Comparison of ENCODE assay signal across 22 cellular contexts in genomic region chr1:113195115-113195845, GRCh38.
DNase-seq lines count a peak whose midpoint lies in the region; ATAC-seq, FAIRE-seq and TF ChIP-seq lines count a peak whose summit lies in the region.
"Had no signal": no experiment of that assay in that cellular context is flagged by ENCODE, and none has a peak within 500 bp of the region (broad histone marks: within the 10 kb centered on the region; RNA-seq: fewer than 3 reads in every experiment).

No MANE protein-coding gene starts in this region.

- H3K27ac ChIP-seq in GM23248 (no peak overlapping the region), K562 (ENCODE audit: extremely low read depth, low read depth, low read length) (no peak overlapping the region), mucosa of rectum (ENCODE audit: low read depth in 2 of 2, low read length in 2 of 2) (peak overlapping the region; percentile 52 to 76)
- H3K27ac ChIP-seq: BLaER1 treated with 17β-estradiol and CSF1 and Interleukin-3, amounts not matched to agents 10 nM and 100 nM had no signal

- H3K4me3 ChIP-seq in GM23248 (no peak overlapping the region), K562 (no peak overlapping the region), mucosa of rectum (ENCODE audit: low read length in 2 of 2) (no peak overlapping the region)
- H3K4me3 ChIP-seq: BLaER1 treated with 17β-estradiol and CSF1 and Interleukin-3, amounts not matched to agents 10 nM and 100 nM had no signal

- no peaks in the 10 kb centered on the region for H3K36me3 Mint-ChIP-seq in MCF 10A (ENCODE audit: insufficient read depth, unreplicated experiment)
- H3K36me3 Mint-ChIP-seq: CD8-positive, alpha-beta T cell; T-cell had no signal

- no peaks in the 10 kb centered on the region for H3K36me3 ChIP-seq in GM23248 (ENCODE audit: low read depth)
- no peaks in the 10 kb centered on the region for H3K36me3 ChIP-seq in K562 (ENCODE audit: control insufficient read depth, insufficient read depth, low read length)
- H3K36me3 ChIP-seq in mucosa of rectum (ENCODE audit: control insufficient read depth in 2 of 2, insufficient read depth in 2 of 2, low read length in 2 of 2) = no peaks in the 10 kb centered on the region
- H3K36me3 ChIP-seq: BLaER1 treated with 17β-estradiol and CSF1 and Interleukin-3, amounts not matched to agents 10 nM and 100 nM had no signal

- WGBS in GM23248 (ENCODE audit: low coverage in 1 of 2, low lambda C conversion rate in 2 of 2, missing lambda C conversion rate in 2 of 2), 2 experiments = 60 to 61% methylated on average over 18 of the region's 18 CpGs
- 62% methylated on average over 18 of the region's 18 CpGs for WGBS in K562 (ENCODE audit: insufficient coverage, low coverage, missing lambda C conversion rate)

- H4K20me1 ChIP-seq in GM23248 (ENCODE audit: insufficient read depth) (no peaks in the 10 kb centered on the region), K562 (replicated peaks; ENCODE audit: control insufficient read depth, insufficient read depth, low read length) (no peaks in the 10 kb centered on the region)
- H4K20me1 ChIP-seq: BLaER1 treated with 17β-estradiol and CSF1 and Interleukin-3, amounts not matched to agents 10 nM and 100 nM had no signal

- no peak overlapping the region for H3K4me2 ChIP-seq in GM23248 (ENCODE audit: unreplicated experiment)
- no peak overlapping the region for H3K4me2 ChIP-seq in K562 (ENCODE audit: insufficient read depth, low read length)
- H3K4me2 ChIP-seq: BLaER1 treated with 17β-estradiol and CSF1 and Interleukin-3, amounts not matched to agents 10 nM and 100 nM had no signal

- peak overlapping the region; percentile 19; the same call in 1 of the 2 replicates for H2AFZ ChIP-seq in GM23248
- peak overlapping the region; percentile 71 for H2AFZ ChIP-seq in K562 (ENCODE audit: low read depth, low read length)

- TF ChIP-seq CTCF in K562 (IDR thresholded peaks at IDR 0.05 in 2 of 3, conservative IDR thresholded peaks at IDR 0.05 in 1 of 3; ENCODE audit: insufficient read depth in 2 of 3, low read depth in 1 of 3, low read length in 3 of 3) = no peak
- TF ChIP-seq CTCF in MCF 10A (IDR thresholded peaks at IDR 0.05; ENCODE audit: unreplicated experiment) = no peak

- H3K27me3 ChIP-seq in GM23248 (replicated peaks; ENCODE audit: insufficient read depth) (peaks cover 8% of the 10 kb centered on the region), K562 (ENCODE audit: control insufficient read depth in 2 of 2, insufficient read depth in 2 of 2, low read length in 2 of 2) (no peaks in the 10 kb centered on the region; a peak in 1 of 5 replicates), mucosa of rectum (ENCODE audit: control insufficient read depth in 2 of 2, insufficient read depth in 2 of 2, low read length in 2 of 2) (no peaks in the 10 kb centered on the region)
- H3K27me3 ChIP-seq: BLaER1 treated with 17β-estradiol and CSF1 and Interleukin-3, amounts not matched to agents 10 nM and 100 nM had no signal

- no peak for DNase-seq in GM23248
- DNase-seq in NCI-H2227 (lab: John Stamatoyannopoulos, UW; ENCODE audit: unreplicated experiment) = peak; percentile 39
- DNase-seq in K562 (ENCODE audit: extremely low read depth in 1 of 4, low spot score in 3 of 4) = peak in 1 of 4 experiments; percentile 2
- no peak for DNase-seq in MCF 10A (ENCODE audit: unreplicated experiment)
- no peak for DNase-seq in hypothalamus (lab: John Stamatoyannopoulos, UW)
- DNase-seq: Calu3; CD8-positive, alpha-beta T cell; HFFc6; NCI-H1105 treated with DMSO at 0.1 percent for 48 hours; NCI-H1694 treated with DMSO at 0.1 percent for 48 hours; NCI-H2107; NCI-H748 treated with DMSO at 0.1 percent for 48 hours; SHP77; T-cell had no signal

- CTCF ChIA-PET in K562 (lab: Yijun Ruan, JAX; ENCODE audit: low intra/inter-chr PET ratio) = no interaction called here
- CTCF ChIA-PET in MCF 10A (lab: Yijun Ruan, JAX) = interaction anchor here (0.6 to 0.7 kb wide), 2 partner anchors 52 to 200 kb away, joined by 3 to 6 read pairs; no protein-coding TSS in a partner anchor

- H3K4me1 Mint-ChIP-seq in MCF 10A (ENCODE audit: insufficient read depth, unreplicated experiment) = peaks cover 6% of the 10 kb centered on the region

- no peaks in the 10 kb centered on the region for H3K9me3 ChIP-seq in GM23248 (ENCODE audit: low read depth)
- H3K9me3 ChIP-seq in K562 (replicated peaks; ENCODE audit: control insufficient read depth, insufficient read depth, low read depth, low read length) = no peaks in the 10 kb centered on the region
- no peaks in the 10 kb centered on the region for H3K9me3 ChIP-seq in mucosa of rectum (ENCODE audit: control insufficient read depth in 2 of 2, low read length in 2 of 2)

- TF ChIP-seq POLR2A in K562 (conservative IDR thresholded peaks at IDR 0.05) = no peak

- no peak overlapping the region for H3K9ac ChIP-seq in GM23248
- H3K9ac ChIP-seq in K562 (ENCODE audit: insufficient read depth in 1 of 2, low read depth in 2 of 2, low read length in 2 of 2) = no peak overlapping the region
- H3K9ac ChIP-seq in mucosa of rectum (ENCODE audit: low read depth in 1 of 2, low read length in 2 of 2) = no peak overlapping the region
- H3K9ac ChIP-seq: BLaER1 treated with 17β-estradiol and CSF1 and Interleukin-3, amounts not matched to agents 10 nM and 100 nM had no signal

- TF ChIP-seq RAD21 in K562 (CRISPR knock-in tag; conservative IDR thresholded peaks at IDR 0.05 in 1 of 2, IDR thresholded peaks at IDR 0.05 in 1 of 2) = no peak

- no TSS peak for BruUV-seq in K562 (replicated peaks; lab: Mats Ljungman, UMichigan)
- no TSS peak for BruUV-seq in MCF 10A (replicated peaks; lab: Mats Ljungman, UMichigan)

- H3K27ac Mint-ChIP-seq in MCF 10A (ENCODE audit: low read depth, unreplicated experiment) = no peak overlapping the region
- H3K27ac Mint-ChIP-seq: CD8-positive, alpha-beta T cell; HFFc6; T-cell had no signal

- intact Hi-C loops in K562 (cut with micrococcal nuclease) (no loop called here), MCF 10A (cut with micrococcal nuclease) (no loop called here)

- no peak for TF ChIP-seq EP300 in K562 (IDR thresholded peaks at IDR 0.05; ENCODE audit: low read length)

- H3K9me1 ChIP-seq in K562 (ENCODE audit: control insufficient read depth, insufficient read depth, low read length) = no peaks in the 10 kb centered on the region

- peaks cover 18% of the 10 kb centered on the region for H3K9me3 Mint-ChIP-seq in MCF 10A (ENCODE audit: unreplicated experiment)
- H3K9me3 Mint-ChIP-seq: HFFc6 had no signal

- no peaks in the 10 kb centered on the region for H3F3A ChIP-seq in GM23248 (ENCODE audit: insufficient read depth)

- in situ Hi-C loops in GM23248 (cut with MboI) (no loop called here), K562 (cut with MboI) (no loop called here)

- ATAC-seq in K562 (no peak), HG03097 (IDR thresholded peaks at IDR 0.05; ENCODE audit: low FRiP score, unreplicated experiment) (no peak), GM21367 (IDR thresholded peaks at IDR 0.05; ENCODE audit: unreplicated experiment) (no peak)
- ATAC-seq: CD8-positive, alpha-beta T cell; SK-N-SH treated with all-trans-retinoic acid at 6 μM for 48 hours; T-cell had no signal

- POLR2A ChIA-PET in K562 (lab: Yijun Ruan, JAX) = no interaction called here
- POLR2A ChIA-PET in MCF 10A (lab: Yijun Ruan, JAX) = interaction anchor here (1.0 kb wide), 1 partner anchor 15 kb away, joined by 3 read pairs; no protein-coding TSS in a partner anchor

- H3K4me1 ChIP-seq in GM23248 (ENCODE audit: insufficient read depth) (no peaks in the 10 kb centered on the region), K562 (replicated peaks in 1 of 2; ENCODE audit: control insufficient read depth in 2 of 2, insufficient read depth in 2 of 2, low read length in 2 of 2) (peaks cover 3 to 5% of the 10 kb centered on the region in 2 experiments; a peak in 3 of 5 replicates), mucosa of rectum (ENCODE audit: control insufficient read depth in 2 of 2, insufficient read depth in 2 of 2, low read length in 2 of 2) (peaks cover 5 to 19% of the 10 kb centered on the region in 2 donors)

- H3K79me2 ChIP-seq in GM23248 (ENCODE audit: insufficient read depth) = no peaks in the 10 kb centered on the region
- no peaks in the 10 kb centered on the region for H3K79me2 ChIP-seq in K562 (ENCODE audit: control insufficient read depth, insufficient read depth, low read length)

- no peaks in the 10 kb centered on the region for H3K9me2 ChIP-seq in GM23248 (ENCODE audit: insufficient read depth)

- no peaks in the 10 kb centered on the region for H3K27me3 Mint-ChIP-seq in MCF 10A (ENCODE audit: insufficient read depth, unreplicated experiment)

- no peak for FAIRE-seq in K562 (lab: Jason Lieb, UNC)
- FAIRE-seq: GM12892, GM18507, HTR-8/SVneo had no signal

- H3K4me3 Mint-ChIP-seq in MCF 10A (ENCODE audit: unreplicated experiment) = no peak overlapping the region
- H3K4me3 Mint-ChIP-seq: CD8-positive, alpha-beta T cell; HFFc6; T-cell had no signal

TF ChIP-seq in K562, 482 proteins besides CTCF, POLR2A, EP300 and RAD21 (continues in another document):
- TF ChIP-seq PBX2 (CRISPR knock-in tag; IDR thresholded peaks at IDR 0.05; ENCODE audit: low read depth) (no peak), PBX2 (tag; conservative IDR thresholded peaks at IDR 0.05; ENCODE audit: low read depth) (no peak)

Comparison
In these comparisons a context has a peak if more than half of its experiments do, and no peak if none do; other contexts are left out.
1. H3K27ac ChIP-seq: peak in mucosa of rectum (2 of 2); none in GM23248 (single experiment) and K562 (single experiment).